Comparison of ENCODE assay signal across 1 cellular context in genomic region chr2:145305854-145306253, GRCh38.
TF ChIP-seq lines count a peak whose summit lies in the region.

No MANE protein-coding gene starts in this region.

TF ChIP-seq in K562, 482 proteins besides CTCF, POLR2A, EP300 and RAD21 (continued from another document):
- TF ChIP-seq PRDM10 (IDR thresholded peaks at IDR 0.05; ENCODE audit: partially characterized antibody) (peak; percentile 60), ATF3 (IDR thresholded peaks at IDR 0.05) (no peak), ATF3 (CRISPR knock-in tag; conservative IDR thresholded peaks at IDR 0.05) (no peak), OTX1 (CRISPR knock-in tag; IDR thresholded peaks at IDR 0.05) (no peak), YBX1 (IDR thresholded peaks at IDR 0.05) (no peak), GTF3C2 (IDR thresholded peaks at IDR 0.05; ENCODE audit: borderline replicate concordance, extremely low read depth, insufficient read length) (no peak), ZFX (CRISPR knock-in tag; IDR thresholded peaks at IDR 0.05) (no peak)
